Comparison of ENCODE assay signal across 8 cellular contexts in genomic region chr2:27582695-27583389, GRCh38. TPM values are rescaled to one million over a fixed set of nuclear protein-coding genes. Genes with fewer than 3 reads are reported as not detected.
DNase-seq lines count a peak whose midpoint lies in the region; ATAC-seq and TF ChIP-seq lines count a peak whose summit lies in the region.

A gene with protein sequence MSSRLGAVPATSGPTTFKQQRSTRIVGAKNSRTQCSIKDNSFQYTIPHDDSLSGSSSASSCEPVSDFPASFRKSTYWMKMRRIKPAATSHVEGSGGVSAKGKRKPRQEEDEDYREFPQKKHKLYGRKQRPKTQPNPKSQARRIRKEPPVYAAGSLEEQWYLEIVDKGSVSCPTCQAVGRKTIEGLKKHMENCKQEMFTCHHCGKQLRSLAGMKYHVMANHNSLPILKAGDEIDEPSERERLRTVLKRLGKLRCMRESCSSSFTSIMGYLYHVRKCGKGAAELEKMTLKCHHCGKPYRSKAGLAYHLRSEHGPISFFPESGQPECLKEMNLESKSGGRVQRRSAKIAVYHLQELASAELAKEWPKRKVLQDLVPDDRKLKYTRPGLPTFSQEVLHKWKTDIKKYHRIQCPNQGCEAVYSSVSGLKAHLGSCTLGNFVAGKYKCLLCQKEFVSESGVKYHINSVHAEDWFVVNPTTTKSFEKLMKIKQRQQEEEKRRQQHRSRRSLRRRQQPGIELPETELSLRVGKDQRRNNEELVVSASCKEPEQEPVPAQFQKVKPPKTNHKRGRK (plus strand): TSS chr2:27583042. CDS start chr2:27583113, 71 bp downstream.

- peak within 1 kb of the TSS; percentile 32 for H3K27ac ChIP-seq in neural cell (ENCODE audit: low read length)

- no peaks in the 10 kb centered on the region for H3K9me2 ChIP-seq in neural cell (ENCODE audit: insufficient read depth, low read length)

- peak within 1 kb of the TSS; percentile 17 for H3K4me2 ChIP-seq in neural cell (ENCODE audit: low read length)

- H3K27me3 ChIP-seq in neural cell (ENCODE audit: insufficient read depth, low read depth, low read length): no peaks in the 10 kb centered on the region

- no peaks in the 10 kb centered on the region for H3F3A ChIP-seq in neural cell (ENCODE audit: insufficient read depth, low read length, poor library complexity, severe bottlenecking)

- H3K9me3 ChIP-seq in neural cell (ENCODE audit: low read length): peaks cover 10% of the 10 kb centered on the region

- H3K36me3 ChIP-seq in neural cell (ENCODE audit: insufficient read depth, low read length): no peaks in the 10 kb centered on the region

- no peak for TF ChIP-seq RAD21 in neural cell (conservative IDR thresholded peaks at IDR 0.05)

- H3K9me3 Mint-ChIP-seq in stimulated activated naive CD8-positive, alpha-beta T cell treated with anti-CD3 and anti-CD28 coated beads, Interleukin-15, amount 100 ng/mL, for 72 hours: peaks cover 19 to 21% of the 10 kb centered on the region in 2 donors

- peak within 1 kb of the TSS; percentile 92 to 97 for H3K27ac Mint-ChIP-seq in stimulated activated naive CD8-positive, alpha-beta T cell treated with anti-CD3 and anti-CD28 coated beads, Interleukin-15, amount 100 ng/mL, for 72 hours

- H3K9ac ChIP-seq in neural cell (ENCODE audit: low read length): peak within 1 kb of the TSS; percentile 59

- peak within 1 kb of the TSS; percentile 36 for H2AFZ ChIP-seq in neural cell (ENCODE audit: low read depth, low read length)

- peak; percentile 96 for ATAC-seq in stimulated activated naive CD8-positive, alpha-beta T cell treated with anti-CD3 and anti-CD28 coated beads, Interleukin-15, amount 100 ng/mL, for 72 hours

- no peaks in the 10 kb centered on the region for H4K20me1 ChIP-seq in neural cell (ENCODE audit: insufficient read depth)

- H3K27me3 Mint-ChIP-seq in stimulated activated naive CD8-positive, alpha-beta T cell treated with anti-CD3 and anti-CD28 coated beads, Interleukin-15, amount 100 ng/mL, for 72 hours: no peaks in the 10 kb centered on the region

- H3K79me2 ChIP-seq in neural cell (replicated peaks; ENCODE audit: insufficient read depth, low read length): peaks cover 27% of the 10 kb centered on the region

- TF ChIP-seq EP300 in neural cell (conservative IDR thresholded peaks at IDR 0.05; ENCODE audit: poor library complexity, severe bottlenecking): no peak

- DNase-seq in ELR (ENCODE audit: low read depth) (peak; percentile 96), H4 (ENCODE audit: low spot score) (peak; percentile 88), LoVo (ENCODE audit: low spot score) (peak; percentile 92), SHP77 (lab: John Stamatoyannopoulos, UW) (peak; percentile 95 to 96), foreskin fibroblast (peak; percentile 90 to 96)
- peak; percentile 70 for DNase-seq in activated effector memory CD4-positive, alpha-beta T cell treated with Interleukin-2 at 50 U/mL for 16 hours
- DNase-seq in stimulated activated naive CD8-positive, alpha-beta T cell treated with anti-CD3 and anti-CD28 coated beads, Interleukin-15, amount 100 ng/mL, for 72 hours: peak; percentile 81 to 90

- peak within 1 kb of the TSS; percentile 85 to 89 for H3K4me3 Mint-ChIP-seq in stimulated activated naive CD8-positive, alpha-beta T cell treated with anti-CD3 and anti-CD28 coated beads, Interleukin-15, amount 100 ng/mL, for 72 hours

- TF ChIP-seq CTCF in foreskin fibroblast (IDR thresholded peaks at IDR 0.05; ENCODE audit: low read depth, low read length) (no peak), neural cell (IDR thresholded peaks at IDR 0.05; ENCODE audit: poor library complexity, severe bottlenecking) (peak; percentile 18)

- H3K4me3 ChIP-seq in foreskin fibroblast (ENCODE audit: low read depth in 1 of 2, low read length in 2 of 2) (peak within 1 kb of the TSS; percentile 70), neural cell (ENCODE audit: low read length) (peak within 1 kb of the TSS; percentile 66)

- H3K4me1 Mint-ChIP-seq in stimulated activated naive CD8-positive, alpha-beta T cell treated with anti-CD3 and anti-CD28 coated beads, Interleukin-15, amount 100 ng/mL, for 72 hours: peaks cover 38% of the 10 kb centered on the region

TF ChIP-seq in neural cell, 6 proteins besides CTCF, POLR2A, EP300 and RAD21:
- TF ChIP-seq TAF1 (IDR thresholded peaks at IDR 0.05; ENCODE audit: low read depth): no peak
- TF ChIP-seq SMC3 (conservative IDR thresholded peaks at IDR 0.05; ENCODE audit: poor library complexity): no peak
- no peak for TF ChIP-seq REST (IDR thresholded peaks at IDR 0.05; ENCODE audit: borderline replicate concordance)
- TF ChIP-seq MXI1 (conservative IDR thresholded peaks at IDR 0.05; ENCODE audit: poor library complexity, severe bottlenecking): peak; percentile 24
- TF ChIP-seq EZH2 (IDR thresholded peaks at IDR 0.05; ENCODE audit: borderline replicate concordance, insufficient read depth, low read length, poor library complexity, severe bottlenecking): no peak
- TF ChIP-seq POLR2AphosphoS5 (IDR thresholded peaks at IDR 0.05): peak; percentile 48

RNA-seq across cellular contexts. Expression of the gene that starts here (rescaled TPM):
- total RNA-seq in H4 (2014; rRNA removed; shearing (Covaris generic)): 16.9 and 18.0 TPM in 2 replicates
- 30.8 and 36.4 TPM in 2 replicates for polyA plus RNA-seq in neural cell
- polyA minus RNA-seq in neural cell: 37.7 and 58.2 TPM in 2 replicates

Comparison
In these comparisons a context has a peak if more than half of its experiments do, and no peak if none do; other contexts are left out.
1. Peak in every context shown above with its lines: DNase-seq, ATAC-seq, H3K4me3 ChIP-seq and H3K27ac ChIP-seq.